In the genomic region with DNA sequence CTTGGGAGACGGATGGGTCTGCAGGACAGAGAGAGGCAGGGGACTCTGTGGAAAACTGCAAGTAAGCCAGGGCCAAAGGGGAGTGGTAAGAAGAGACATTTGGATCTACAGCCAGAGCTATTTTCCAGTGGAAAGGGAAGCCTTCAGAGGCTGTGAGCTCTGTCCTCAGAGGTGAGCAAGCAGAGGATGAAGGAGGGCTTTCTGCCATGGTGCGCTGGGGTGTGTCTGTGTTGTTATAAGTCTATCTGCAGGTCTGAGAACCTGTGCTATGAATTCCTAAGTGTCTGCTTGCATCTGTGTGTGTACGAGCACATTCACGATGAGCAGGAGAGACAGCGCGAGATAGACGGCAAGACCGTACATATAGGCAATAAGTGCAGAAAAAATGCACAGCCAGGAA, we compare ENCODE assay signal across 31 cellular contexts. TPM values are rescaled to one million over a fixed set of nuclear protein-coding genes. Genes with fewer than 3 reads are reported as not detected.
DNase-seq lines count a peak whose midpoint lies in the region; ATAC-seq and TF ChIP-seq lines count a peak whose summit lies in the region.
"Had no signal": no experiment of that assay in that cellular context is flagged by ENCODE, and none has a peak within 500 bp of the region (broad histone marks: within the 10 kb centered on the region; RNA-seq: fewer than 3 reads in every experiment).

No MANE protein-coding gene starts in this region.

- POLR2A ChIA-PET in WTC11 (lab: Charles Lee): no interaction called here
- POLR2A ChIA-PET in activated CD4-positive, alpha-beta T cell treated with anti-CD3 and anti-CD28 coated beads for 36 hours (lab: Charles Lee): no interaction called here

- H3K4me3 Mint-ChIP-seq in WTC11 (peak overlapping the region; percentile 49), type B pancreatic cell (peak overlapping the region; percentile 33), progenitor cell of endocrine pancreas (ENCODE audit: low read depth) (no peak overlapping the region)
- no peak overlapping the region for H3K4me3 Mint-ChIP-seq in activated CD4-positive, alpha-beta T cell treated with anti-CD3 and anti-CD28 coated beads for 36 hours
- H3K4me3 Mint-ChIP-seq: activated naive CD8-positive, alpha-beta T cell treated with anti-CD3 and anti-CD28 coated beads for 36 hours; CD4-positive, CD25-positive, alpha-beta regulatory T cell; effector memory CD8-positive, alpha-beta T cell; naive thymus-derived CD4-positive, alpha-beta T cell; stimulated activated naive CD8-positive, alpha-beta T cell treated with anti-CD3 and anti-CD28 coated beads, Interleukin-15, amount 100 ng/mL, for 72 hours had no signal

- intact Hi-C loops in left lung (cut with DNase I): no loop called here
- intact Hi-C loops in activated CD4-positive, alpha-beta T cell treated with anti-CD3 and anti-CD28 coated beads for 36 hours (cut with DNase I, micrococcal nuclease): no loop called here

- H3K9ac ChIP-seq in HUES64 (ENCODE audit: low read depth, low read length): no peak overlapping the region

- H3K27ac ChIP-seq in HUES64 (ENCODE audit: low read depth, low read length) (no peak overlapping the region; the same call in 1 of the 2 replicates), left lung (no peak overlapping the region)
- H3K27ac ChIP-seq: coronary artery, tibial artery had no signal

- H3K9me3 ChIP-seq in HUES64 (ENCODE audit: insufficient read depth, low read depth, low read length): no peaks in the 10 kb centered on the region
- H3K9me3 ChIP-seq in left lung: no peaks in the 10 kb centered on the region
- H3K9me3 ChIP-seq: tibial artery had no signal

- peaks cover 32% of the 10 kb centered on the region for H3K4me1 ChIP-seq in HUES64 (ENCODE audit: insufficient read depth, low read length)
- peaks cover 5 to 6% of the 10 kb centered on the region in 2 donors for H3K4me1 ChIP-seq in left lung

- H3K36me3 Mint-ChIP-seq in WTC11 (no peaks in the 10 kb centered on the region), type B pancreatic cell (no peaks in the 10 kb centered on the region), progenitor cell of endocrine pancreas (ENCODE audit: insufficient read depth) (no peaks in the 10 kb centered on the region)
- no peaks in the 10 kb centered on the region for H3K36me3 Mint-ChIP-seq in activated CD4-positive, alpha-beta T cell treated with anti-CD3 and anti-CD28 coated beads for 36 hours (ENCODE audit: low read depth)
- H3K36me3 Mint-ChIP-seq: activated naive CD8-positive, alpha-beta T cell treated with anti-CD3 and anti-CD28 coated beads for 36 hours; CD4-positive, CD25-positive, alpha-beta regulatory T cell; naive thymus-derived CD4-positive, alpha-beta T cell had no signal

- H3K4me3 ChIP-seq in HUES64 (ENCODE audit: low read length): peak overlapping the region; percentile 17
- no peak overlapping the region for H3K4me3 ChIP-seq in left lung
- H3K4me3 ChIP-seq: coronary artery, GM12878, tibial artery had no signal

- H3K9me3 Mint-ChIP-seq in WTC11 (no peaks in the 10 kb centered on the region), type B pancreatic cell (no peaks in the 10 kb centered on the region), progenitor cell of endocrine pancreas (ENCODE audit: low read depth) (no peaks in the 10 kb centered on the region)
- no peaks in the 10 kb centered on the region for H3K9me3 Mint-ChIP-seq in activated CD4-positive, alpha-beta T cell treated with anti-CD3 and anti-CD28 coated beads for 36 hours (ENCODE audit: low read depth)
- H3K9me3 Mint-ChIP-seq: activated naive CD8-positive, alpha-beta T cell treated with anti-CD3 and anti-CD28 coated beads for 36 hours; effector memory CD8-positive, alpha-beta T cell; naive thymus-derived CD4-positive, alpha-beta T cell; stimulated activated naive CD8-positive, alpha-beta T cell treated with anti-CD3 and anti-CD28 coated beads, Interleukin-15, amount 100 ng/mL, for 72 hours had no signal

- H3K27ac Mint-ChIP-seq in WTC11 (peak overlapping the region; percentile 79), type B pancreatic cell (peak overlapping the region; percentile 80), progenitor cell of endocrine pancreas (no peak overlapping the region)
- no peak overlapping the region for H3K27ac Mint-ChIP-seq in activated CD4-positive, alpha-beta T cell treated with anti-CD3 and anti-CD28 coated beads for 36 hours
- H3K27ac Mint-ChIP-seq: activated naive CD8-positive, alpha-beta T cell treated with anti-CD3 and anti-CD28 coated beads for 36 hours; CD4-positive, CD25-positive, alpha-beta regulatory T cell; effector memory CD8-positive, alpha-beta T cell; naive thymus-derived CD4-positive, alpha-beta T cell had no signal

- H3K27me3 ChIP-seq in HUES64 (ENCODE audit: insufficient read depth, low read length) (peaks cover 61% of the 10 kb centered on the region), left lung (peaks cover 0 to 59% of the 10 kb centered on the region in 2 donors)

- H3K4me1 Mint-ChIP-seq in WTC11 (peaks cover 70% of the 10 kb centered on the region), type B pancreatic cell (ENCODE audit: unreplicated experiment) (peaks cover 21% of the 10 kb centered on the region), progenitor cell of endocrine pancreas (ENCODE audit: low read depth) (peaks cover 17% of the 10 kb centered on the region)
- H3K4me1 Mint-ChIP-seq in activated CD4-positive, alpha-beta T cell treated with anti-CD3 and anti-CD28 coated beads for 36 hours: peaks cover 2% of the 10 kb centered on the region

- CTCF ChIA-PET in WTC11 (lab: Charles Lee): interaction anchor here (0.8 to 4.6 kb wide), 10 partner anchors 11 to 75 kb away, joined by 3 to 58 read pairs (median 5); a partner anchor contains a TSS
- CTCF ChIA-PET in activated CD4-positive, alpha-beta T cell treated with anti-CD3 and anti-CD28 coated beads for 36 hours (lab: Charles Lee): interaction anchor here (1.0 kb wide), 1 partner anchor 18 kb away, joined by 4 read pairs; no protein-coding TSS in a partner anchor

- no peaks in the 10 kb centered on the region for H3K36me3 ChIP-seq in HUES64 (ENCODE audit: insufficient read depth, low read length)
- H3K36me3 ChIP-seq in left lung: no peaks in the 10 kb centered on the region
- H3K36me3 ChIP-seq: tibial artery had no signal

- DNase-seq in WTC11 (ENCODE audit: low spot score) (no peak), left lung (no peak), type B pancreatic cell (ENCODE audit: extremely low spot score, unreplicated experiment) (no peak), progenitor cell of endocrine pancreas (ENCODE audit: low spot score, unreplicated experiment) (no peak)
- DNase-seq in activated CD4-positive, alpha-beta T cell treated with anti-CD3 and anti-CD28 coated beads for 36 hours: no peak
- DNase-seq: activated CD4-positive, alpha-beta T cell treated with anti-CD3 and anti-CD28 coated beads for 4 hours; activated CD8-positive, alpha-beta memory T cell treated with anti-CD3 and anti-CD28 coated beads for 24 hours; activated effector memory CD4-positive, alpha-beta T cell treated with anti-CD3 and anti-CD28 coated beads, Interleukin-2, amount 50 U/mL, for 16 hours; activated naive CD8-positive, alpha-beta T cell treated with anti-CD3 and anti-CD28 coated beads for 36 hours; activated T-cell treated with anti-CD3 and anti-CD28 coated beads, Interleukin-2, amount 50 U/mL, for 1 hour; CD4-positive, CD25-positive, alpha-beta regulatory T cell; effector memory CD8-positive, alpha-beta T cell; EL; naive thymus-derived CD4-positive, alpha-beta T cell; NCI-H524 treated with DMSO at 0.1 percent for 48 hours; occipital lobe; stimulated activated naive CD8-positive, alpha-beta T cell treated with anti-CD3 and anti-CD28 coated beads, Interleukin-15, amount 100 ng/mL, for 72 hours; T-helper 1 cell; tibial artery had no signal

- H3K27me3 Mint-ChIP-seq in WTC11 (ENCODE audit: low read depth): peaks cover 49% of the 10 kb centered on the region
- H3K27me3 Mint-ChIP-seq in type B pancreatic cell: peaks cover 62% of the 10 kb centered on the region
- peaks cover 61% of the 10 kb centered on the region for H3K27me3 Mint-ChIP-seq in progenitor cell of endocrine pancreas
- peaks cover 35% of the 10 kb centered on the region for H3K27me3 Mint-ChIP-seq in activated CD4-positive, alpha-beta T cell treated with anti-CD3 and anti-CD28 coated beads for 36 hours

- ATAC-seq in WTC11: no peak
- peak; percentile 3 for ATAC-seq in left lung
- ATAC-seq in HG02840 (IDR thresholded peaks at IDR 0.05; ENCODE audit: low FRiP score, unreplicated experiment): no peak
- no peak for ATAC-seq in activated CD4-positive, alpha-beta T cell treated with anti-CD3 and anti-CD28 coated beads for 36 hours
- ATAC-seq: GM12878; naive thymus-derived CD4-positive, alpha-beta T cell; stimulated activated naive CD8-positive, alpha-beta T cell treated with anti-CD3 and anti-CD28 coated beads, Interleukin-15, amount 100 ng/mL, for 72 hours had no signal

- WGBS in HUES64: 39% methylated on average over 8 of the region's 8 CpGs

- TF ChIP-seq CTCF in WTC11 (IDR thresholded peaks at IDR 0.05): no peak
- TF ChIP-seq CTCF in left lung (IDR thresholded peaks at IDR 0.05): no peak
- TF ChIP-seq CTCF in type B pancreatic cell (conservative IDR thresholded peaks at IDR 0.05): no peak
- no peak for TF ChIP-seq CTCF in progenitor cell of endocrine pancreas (IDR thresholded peaks at IDR 0.05; ENCODE audit: unreplicated experiment)

TF ChIP-seq in WTC11, 78 proteins besides CTCF, POLR2A, EP300 and RAD21 (continues in another document):
- no peak for TF ChIP-seq FOXJ3 (CRISPR knock-in tag; IDR thresholded peaks at IDR 0.05; ENCODE audit: borderline replicate concordance)
- TF ChIP-seq, protein P1, sequence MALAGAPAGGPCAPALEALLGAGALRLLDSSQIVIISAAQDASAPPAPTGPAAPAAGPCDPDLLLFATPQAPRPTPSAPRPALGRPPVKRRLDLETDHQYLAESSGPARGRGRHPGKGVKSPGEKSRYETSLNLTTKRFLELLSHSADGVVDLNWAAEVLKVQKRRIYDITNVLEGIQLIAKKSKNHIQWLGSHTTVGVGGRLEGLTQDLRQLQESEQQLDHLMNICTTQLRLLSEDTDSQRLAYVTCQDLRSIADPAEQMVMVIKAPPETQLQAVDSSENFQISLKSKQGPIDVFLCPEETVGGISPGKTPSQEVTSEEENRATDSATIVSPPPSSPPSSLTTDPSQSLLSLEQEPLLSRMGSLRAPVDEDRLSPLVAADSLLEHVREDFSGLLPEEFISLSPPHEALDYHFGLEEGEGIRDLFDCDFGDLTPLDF (CRISPR knock-in tag; IDR thresholded peaks at IDR 0.05): no peak

RNA-seq across cellular contexts. Expression of a gene that starts 26.9 kb away (rescaled TPM):
- 0.50 TPM for polyA plus RNA-seq in HUES64 (2013, experiment 1 of 2)
- polyA plus RNA-seq in HUES64 (2013, experiment 2 of 2): 0.70 TPM
- total RNA-seq in WTC11 (2021) (1.7 to 3.7 TPM (median 1.8 TPM) in 3 replicates), left lung (not detected), type B pancreatic cell (ENCODE audit: low replicate concordance) (0.10 TPM in 1 of 2 replicates, not detected in the other), progenitor cell of endocrine pancreas (not detected in 2 replicates)
- total RNA-seq in activated CD4-positive, alpha-beta T cell treated with anti-CD3 and anti-CD28 coated beads for 36 hours: under 1 TPM in 1 of 2 experiments, not detected in 1; 0.05 TPM
- total RNA-seq: activated naive CD8-positive, alpha-beta T cell treated with anti-CD3 and anti-CD28 coated beads for 36 hours; aorta; CD4-positive, CD25-positive, alpha-beta regulatory T cell; fibroblast of villous mesenchyme; GM12878; left lobe of liver; naive thymus-derived CD4-positive, alpha-beta T cell; occipital lobe; renal cortical epithelial cell; RPMI7951; skeletal muscle tissue had no signal
- polyA plus RNA-seq: CD4-positive, CD25-positive, alpha-beta regulatory T cell; naive thymus-derived CD4-positive, alpha-beta T cell had no signal

RNA-seq across cellular contexts. Expression of a gene that starts 34.9 kb away (rescaled TPM):
- not detected for polyA plus RNA-seq in HUES64 (2013, experiment 1 of 2)
- polyA plus RNA-seq in HUES64 (2013, experiment 2 of 2): not detected
- total RNA-seq in WTC11 (2021) (not detected in 3 replicates), left lung (not detected), type B pancreatic cell (ENCODE audit: low replicate concordance) (not detected in 2 replicates), progenitor cell of endocrine pancreas (not detected in 2 replicates)
- not detected for total RNA-seq in activated CD4-positive, alpha-beta T cell treated with anti-CD3 and anti-CD28 coated beads for 36 hours
- total RNA-seq: activated naive CD8-positive, alpha-beta T cell treated with anti-CD3 and anti-CD28 coated beads for 36 hours; aorta; CD4-positive, CD25-positive, alpha-beta regulatory T cell; fibroblast of villous mesenchyme; GM12878; left lobe of liver; naive thymus-derived CD4-positive, alpha-beta T cell; occipital lobe; renal cortical epithelial cell; RPMI7951; SK-MEL-5; skeletal muscle tissue had no signal
- polyA plus RNA-seq: CD4-positive, CD25-positive, alpha-beta regulatory T cell; esophagus; GM12878; naive thymus-derived CD4-positive, alpha-beta T cell had no signal

Comparison
In these comparisons a context has a peak if more than half of its experiments do, and no peak if none do; other contexts are left out.
1. H3K27ac Mint-ChIP-seq: peak in WTC11 (single experiment) and type B pancreatic cell (single experiment); none in progenitor cell of endocrine pancreas (single experiment) and activated CD4-positive, alpha-beta T cell treated with anti-CD3 and anti-CD28 coated beads for 36 hours (single experiment).
2. H3K4me3 Mint-ChIP-seq: peak in WTC11 (single experiment) and type B pancreatic cell (single experiment); none in progenitor cell of endocrine pancreas (single experiment) and activated CD4-positive, alpha-beta T cell treated with anti-CD3 and anti-CD28 coated beads for 36 hours (single experiment).